ENCODE assay signal across 16 cellular contexts in genomic region chr22:50695421-50696250, GRCh38. TPM values are rescaled to one million over a fixed set of nuclear protein-coding genes. Genes with fewer than 3 reads are reported as not detected.
DNase-seq lines count a peak whose midpoint lies in the region; ATAC-seq and TF ChIP-seq lines count a peak whose summit lies in the region.
"Had no signal": no experiment of that assay in that cellular context is flagged by ENCODE, and none has a peak within 500 bp of the region (broad histone marks: within the 10 kb centered on the region; RNA-seq: fewer than 3 reads in every experiment).

No MANE protein-coding gene starts in this region.

- H3K27ac Mint-ChIP-seq in endothelial cell (ENCODE audit: unreplicated experiment) (no peak overlapping the region), mesothelial cell of epicardium (no peak overlapping the region)
- H3K27ac Mint-ChIP-seq: activated CD4-positive, alpha-beta memory T cell treated with anti-CD3 and anti-CD28 coated beads, Interleukin-2, amount 10 ng/mL, durations not matched to agents 7 days and 5 days had no signal

- H3K9me3 Mint-ChIP-seq in endothelial cell (ENCODE audit: unreplicated experiment) (no peaks in the 10 kb centered on the region), mesothelial cell of epicardium (peaks cover 13% of the 10 kb centered on the region)
- H3K9me3 Mint-ChIP-seq: activated CD4-positive, alpha-beta memory T cell treated with anti-CD3 and anti-CD28 coated beads, Interleukin-2, amount 10 ng/mL, durations not matched to agents 7 days and 5 days had no signal

- H3K27ac ChIP-seq in OCI-LY7 (ENCODE audit: low read depth, low read length, poor library complexity, severe bottlenecking) = no peak overlapping the region
- H3K27ac ChIP-seq: brain microvascular endothelial cell, SJSA1 had no signal

- H3K27me3 Mint-ChIP-seq in endothelial cell (ENCODE audit: unreplicated experiment) (peaks cover 45% of the 10 kb centered on the region), mesothelial cell of epicardium (ENCODE audit: low read depth) (peaks cover 26% of the 10 kb centered on the region)

- H3K36me3 Mint-ChIP-seq in endothelial cell (ENCODE audit: low read depth, unreplicated experiment) (peaks cover 76% of the 10 kb centered on the region), mesothelial cell of epicardium (peaks cover 6% of the 10 kb centered on the region)

- H3K4me1 ChIP-seq in OCI-LY7 (ENCODE audit: insufficient read depth, low read length, poor library complexity, severe bottlenecking) = no peaks in the 10 kb centered on the region

- H3K4me3 Mint-ChIP-seq in endothelial cell (ENCODE audit: unreplicated experiment) (peak overlapping the region; percentile 71), mesothelial cell of epicardium (peak overlapping the region; percentile 69)
- H3K4me3 Mint-ChIP-seq: activated CD4-positive, alpha-beta memory T cell treated with anti-CD3 and anti-CD28 coated beads, Interleukin-2, amount 10 ng/mL, durations not matched to agents 7 days and 5 days had no signal

- H3K79me2 ChIP-seq in OCI-LY7 (ENCODE audit: insufficient read depth, low read depth, low read length) = no peaks in the 10 kb centered on the region

- no peaks in the 10 kb centered on the region for H4K20me1 ChIP-seq in OCI-LY7 (ENCODE audit: insufficient read depth, low read length)

- H3K4me3 ChIP-seq in OCI-LY7 (ENCODE audit: low read depth, low read length, poor library complexity, severe bottlenecking) = no peak overlapping the region
- H3K4me3 ChIP-seq: SJSA1 had no signal

- no peak for TF ChIP-seq CTCF in endothelial cell (IDR thresholded peaks at IDR 0.05; ENCODE audit: unreplicated experiment)
- no peak for TF ChIP-seq CTCF in mesothelial cell of epicardium (IDR thresholded peaks at IDR 0.05; ENCODE audit: unreplicated experiment)
- no peak for TF ChIP-seq CTCF in OCI-LY7 (conservative IDR thresholded peaks at IDR 0.05; ENCODE audit: low read length)

- H3K9me2 ChIP-seq in OCI-LY7 (ENCODE audit: insufficient read depth, low read length) = no peaks in the 10 kb centered on the region

- no peaks in the 10 kb centered on the region for H3K36me3 ChIP-seq in OCI-LY7 (ENCODE audit: insufficient read depth, low read length)
- H3K36me3 ChIP-seq: brain microvascular endothelial cell, SJSA1 had no signal

- H2AFZ ChIP-seq in OCI-LY7 (ENCODE audit: low read length) = no peak overlapping the region

- no peak overlapping the region for H3K4me2 ChIP-seq in OCI-LY7 (ENCODE audit: low read length)

- H3K4me1 Mint-ChIP-seq in endothelial cell (ENCODE audit: unreplicated experiment) (peaks cover 61% of the 10 kb centered on the region), mesothelial cell of epicardium (peaks cover 9% of the 10 kb centered on the region)

- no peak for ATAC-seq in Right ventricle myocardium superior (ENCODE audit: poor library complexity)
- ATAC-seq in left cardiac atrium = no peak
- no peak for ATAC-seq in HG02759 (IDR thresholded peaks at IDR 0.05; ENCODE audit: unreplicated experiment)
- ATAC-seq: HCT116, left lobe of liver had no signal

- no peaks in the 10 kb centered on the region for H3K9me3 ChIP-seq in OCI-LY7 (ENCODE audit: low read length)
- H3K9me3 ChIP-seq: SJSA1 had no signal

- intact Hi-C loops in Right ventricle myocardium superior (cut with DNase I) (no loop called here), left cardiac atrium (cut with DNase I) (no loop called here), OCI-LY7 (cut with micrococcal nuclease; ENCODE audit: unreplicated experiment) (no loop called here)

- POLR2A ChIA-PET in OCI-LY7 (lab: Charles Lee) = no interaction called here

- DNase-seq in Right ventricle myocardium superior = peak; percentile 27
- no peak for DNase-seq in left cardiac atrium
- DNase-seq in endothelial cell (ENCODE audit: low spot score) = no peak
- peak in 1 of 2 experiments; percentile 14 for DNase-seq in mesothelial cell of epicardium (ENCODE audit: low spot score in 2 of 2, unreplicated experiment in 2 of 2)
- no peak for DNase-seq in NCI-H1048 (lab: John Stamatoyannopoulos, UW)
- no peak for DNase-seq in OCI-LY7 (ENCODE audit: low spot score)
- DNase-seq in cerebellar cortex (ENCODE audit: low spot score) = no peak
- DNase-seq: activated CD4-positive, alpha-beta memory T cell treated with anti-CD3 and anti-CD28 coated beads, Interleukin-2, amount 10 ng/mL, durations not matched to agents 7 days and 5 days; brain microvascular endothelial cell; Kasumi-1; NCI-H1930 had no signal

- CTCF ChIA-PET in OCI-LY7 (lab: Charles Lee; ENCODE audit: unreplicated experiment) = no interaction called here

- BruUV-seq in OCI-LY7 (replicated peaks; lab: Mats Ljungman, UMichigan) = no TSS peak

RNA-seq across cellular contexts. Expression of gene SHANK3, which starts 23.0 kb away (rescaled TPM):
- total RNA-seq in Right ventricle myocardium superior = 19.3 TPM
- total RNA-seq in left cardiac atrium = 10 to 100 TPM; 19.5 to 34.1 TPM
- 223 TPM for total RNA-seq in endothelial cell (ENCODE audit: unreplicated experiment)
- 14.2 to 14.8 TPM (median 14.3 TPM) in 3 replicates for total RNA-seq in mesothelial cell of epicardium
- total RNA-seq in OCI-LY7 (2014; rRNA removed; shearing (Covaris generic)) = not detected in 2 replicates
- total RNA-seq in OCI-LY7 (2022) = 0.07 and 0.15 TPM in 2 replicates

RNA-seq across cellular contexts. Expression of gene ACR, which starts 42.4 kb away (rescaled TPM):
- total RNA-seq in Right ventricle myocardium superior = 0.43 TPM
- 1 to 10 TPM in 1 of 2 donors, not detected in 1; 1.5 TPM for total RNA-seq in left cardiac atrium
- 2.8 TPM for total RNA-seq in endothelial cell (ENCODE audit: unreplicated experiment)
- total RNA-seq in mesothelial cell of epicardium = 1.0 to 2.2 TPM (median 1.2 TPM) in 3 replicates
- total RNA-seq in OCI-LY7 (2014; rRNA removed; shearing (Covaris generic)) = not detected in 2 replicates
- total RNA-seq in OCI-LY7 (2022) = not detected in 2 replicates
- total RNA-seq: activated CD4-positive, alpha-beta memory T cell treated with anti-CD3 and anti-CD28 coated beads, Interleukin-2, amount 10 ng/mL, durations not matched to agents 7 days and 5 days; SJSA1; temporal lobe had no signal

Comparison
In these comparisons a context has a peak if more than half of its experiments do, and no peak if none do; other contexts are left out.
1. RNA of gene SHANK3, which starts 23.0 kb away (total RNA-seq): 223 TPM in endothelial cell (single experiment), 19.5 to 34.1 TPM in left cardiac atrium, 19.3 TPM in Right ventricle myocardium superior (single experiment) and 14.2 to 14.8 TPM in mesothelial cell of epicardium; 0.07 to 0.15 TPM in OCI-LY7; every median in the first group is over 10 times any median in the second.